ENCODE assay signal across 1 cellular context in the genomic region with DNA sequence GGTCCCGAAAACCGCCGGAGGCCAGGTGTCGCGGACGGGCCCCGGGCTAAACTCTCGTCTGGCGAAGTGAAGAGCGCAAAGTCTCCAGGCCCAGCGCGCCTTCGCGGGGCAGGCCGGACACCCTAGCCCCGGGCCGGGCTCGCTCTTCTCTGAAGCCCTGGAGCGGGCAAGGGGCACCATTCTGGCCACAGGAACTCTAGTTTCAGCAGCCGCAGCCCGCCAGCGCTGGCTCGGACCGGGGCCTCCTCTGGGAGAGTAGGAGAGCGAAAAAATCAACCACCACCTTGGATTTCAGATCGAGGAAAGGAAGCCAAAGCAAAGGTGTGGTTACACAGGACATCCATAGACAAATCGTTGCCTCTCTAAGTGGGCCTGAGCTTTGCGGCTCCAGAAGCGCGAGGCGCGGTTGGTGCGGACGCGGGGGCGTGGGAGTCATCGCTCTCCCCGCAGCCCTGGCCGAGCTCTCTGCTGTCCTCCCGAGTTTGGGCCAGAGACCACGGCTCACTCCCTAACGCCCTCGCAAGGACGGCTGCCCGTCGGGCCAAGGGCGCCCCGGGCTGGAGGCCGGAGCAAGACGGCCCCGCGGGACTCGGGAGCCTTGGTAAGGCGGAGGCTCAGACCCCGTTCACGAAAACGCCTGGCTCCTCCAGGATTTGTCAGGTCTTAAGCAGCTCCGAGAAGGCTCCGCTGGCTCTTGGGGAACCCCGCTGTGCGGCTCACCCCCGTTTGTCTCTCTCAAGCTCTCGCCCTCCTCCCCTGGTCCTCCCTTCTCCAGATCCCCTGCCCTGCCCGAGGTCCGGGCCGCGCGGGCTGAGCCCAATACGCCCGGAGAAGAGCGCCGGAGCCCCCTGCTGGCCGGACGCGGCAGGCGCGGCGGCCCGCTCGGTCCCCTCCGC.
TF ChIP-seq lines count a peak whose summit lies in the region.

No MANE protein-coding gene starts in this region.

TF ChIP-seq in HCT116, 20 proteins besides CTCF, POLR2A, EP300 and RAD21 (continued from another document):
- TF ChIP-seq, protein P1, sequence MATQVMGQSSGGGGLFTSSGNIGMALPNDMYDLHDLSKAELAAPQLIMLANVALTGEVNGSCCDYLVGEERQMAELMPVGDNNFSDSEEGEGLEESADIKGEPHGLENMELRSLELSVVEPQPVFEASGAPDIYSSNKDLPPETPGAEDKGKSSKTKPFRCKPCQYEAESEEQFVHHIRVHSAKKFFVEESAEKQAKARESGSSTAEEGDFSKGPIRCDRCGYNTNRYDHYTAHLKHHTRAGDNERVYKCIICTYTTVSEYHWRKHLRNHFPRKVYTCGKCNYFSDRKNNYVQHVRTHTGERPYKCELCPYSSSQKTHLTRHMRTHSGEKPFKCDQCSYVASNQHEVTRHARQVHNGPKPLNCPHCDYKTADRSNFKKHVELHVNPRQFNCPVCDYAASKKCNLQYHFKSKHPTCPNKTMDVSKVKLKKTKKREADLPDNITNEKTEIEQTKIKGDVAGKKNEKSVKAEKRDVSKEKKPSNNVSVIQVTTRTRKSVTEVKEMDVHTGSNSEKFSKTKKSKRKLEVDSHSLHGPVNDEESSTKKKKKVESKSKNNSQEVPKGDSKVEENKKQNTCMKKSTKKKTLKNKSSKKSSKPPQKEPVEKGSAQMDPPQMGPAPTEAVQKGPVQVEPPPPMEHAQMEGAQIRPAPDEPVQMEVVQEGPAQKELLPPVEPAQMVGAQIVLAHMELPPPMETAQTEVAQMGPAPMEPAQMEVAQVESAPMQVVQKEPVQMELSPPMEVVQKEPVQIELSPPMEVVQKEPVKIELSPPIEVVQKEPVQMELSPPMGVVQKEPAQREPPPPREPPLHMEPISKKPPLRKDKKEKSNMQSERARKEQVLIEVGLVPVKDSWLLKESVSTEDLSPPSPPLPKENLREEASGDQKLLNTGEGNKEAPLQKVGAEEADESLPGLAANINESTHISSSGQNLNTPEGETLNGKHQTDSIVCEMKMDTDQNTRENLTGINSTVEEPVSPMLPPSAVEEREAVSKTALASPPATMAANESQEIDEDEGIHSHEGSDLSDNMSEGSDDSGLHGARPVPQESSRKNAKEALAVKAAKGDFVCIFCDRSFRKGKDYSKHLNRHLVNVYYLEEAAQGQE (IDR thresholded peaks at IDR 0.05; ENCODE audit: low read depth): no peak
